Comparison of ENCODE assay signal across 17 cellular contexts in genomic region chr5:59158637-59159391, GRCh38.
"Had no signal": no experiment of that assay in that cellular context is flagged by ENCODE, and none has a peak within 500 bp of the region (broad histone marks: within the 10 kb centered on the region; RNA-seq: fewer than 3 reads in every experiment).

No MANE protein-coding gene starts in this region.

- DNase-seq: activated CD4-positive, alpha-beta T cell treated with anti-CD3 and anti-CD28 coated beads, Interleukin-2, amount 10 ng/mL, durations not matched to agents 7 days and 5 days; activated CD8-positive, alpha-beta memory T cell treated with anti-CD3 and anti-CD28 coated beads, Interleukin-2, amount 50 U/mL, for 4 hours; activated effector memory CD4-positive, alpha-beta T cell treated with Interleukin-2 at 50 U/mL for 16 hours; activated naive CD4-positive, alpha-beta T cell treated with anti-CD3 and anti-CD28 coated beads, Interleukin-2, amount 10 ng/mL, durations not matched to agents 7 days and 5 days; activated naive CD8-positive, alpha-beta T cell treated with anti-CD3 and anti-CD28 coated beads, Interleukin-2, amount 50 U/mL, for 24 hours; activated T-cell treated with anti-CD3 and anti-CD28 coated beads, Interleukin-2, amount 50 U/mL, for 4 hours; anterior cingulate cortex; colonic mucosa; midbrain; nucleus accumbens; retina; stimulated activated naive CD8-positive, alpha-beta T cell treated with anti-CD3 and anti-CD28 coated beads, Interleukin-15, amount 100 ng/mL, for 72 hours; upper lobe of left lung had no signal

- H3K9me3 Mint-ChIP-seq: activated CD4-positive, alpha-beta T cell treated with anti-CD3 and anti-CD28 coated beads, Interleukin-2, amount 10 ng/mL, durations not matched to agents 7 days and 5 days; activated naive CD4-positive, alpha-beta T cell treated with anti-CD3 and anti-CD28 coated beads, Interleukin-2, amount 10 ng/mL, durations not matched to agents 7 days and 5 days; activated naive CD8-positive, alpha-beta T cell treated with anti-CD3 and anti-CD28 coated beads, Interleukin-2, amount 50 U/mL, for 24 hours; activated T-cell treated with anti-CD3 and anti-CD28 coated beads, Interleukin-2, amount 50 U/mL, for 4 hours; brain; central memory CD8-positive, alpha-beta T cell; nephron; stimulated activated naive CD8-positive, alpha-beta T cell treated with anti-CD3 and anti-CD28 coated beads, Interleukin-15, amount 100 ng/mL, for 72 hours had no signal

- ATAC-seq: activated T-cell treated with anti-CD3 and anti-CD28 coated beads, Interleukin-2, amount 50 U/mL, for 4 hours; stimulated activated naive CD8-positive, alpha-beta T cell treated with anti-CD3 and anti-CD28 coated beads, Interleukin-15, amount 100 ng/mL, for 72 hours had no signal

- H3K27me3 Mint-ChIP-seq: activated naive CD4-positive, alpha-beta T cell treated with anti-CD3 and anti-CD28 coated beads, Interleukin-2, amount 10 ng/mL, durations not matched to agents 7 days and 5 days; activated naive CD8-positive, alpha-beta T cell treated with anti-CD3 and anti-CD28 coated beads, Interleukin-2, amount 50 U/mL, for 24 hours; central memory CD8-positive, alpha-beta T cell; stimulated activated naive CD8-positive, alpha-beta T cell treated with anti-CD3 and anti-CD28 coated beads, Interleukin-15, amount 100 ng/mL, for 72 hours had no signal

- H3K4me1 ChIP-seq: colonic mucosa, upper lobe of left lung had no signal

- H3K4me3 Mint-ChIP-seq: activated CD4-positive, alpha-beta T cell treated with anti-CD3 and anti-CD28 coated beads, Interleukin-2, amount 10 ng/mL, durations not matched to agents 7 days and 5 days; activated naive CD4-positive, alpha-beta T cell treated with anti-CD3 and anti-CD28 coated beads, Interleukin-2, amount 10 ng/mL, durations not matched to agents 7 days and 5 days; activated naive CD8-positive, alpha-beta T cell treated with anti-CD3 and anti-CD28 coated beads, Interleukin-2, amount 50 U/mL, for 24 hours; activated T-cell treated with anti-CD3 and anti-CD28 coated beads, Interleukin-2, amount 50 U/mL, for 4 hours; brain; central memory CD8-positive, alpha-beta T cell; nephron; stimulated activated naive CD8-positive, alpha-beta T cell treated with anti-CD3 and anti-CD28 coated beads, Interleukin-15, amount 100 ng/mL, for 72 hours had no signal

- H3K36me3 ChIP-seq: colonic mucosa, upper lobe of left lung had no signal

- H3K27ac ChIP-seq: colonic mucosa, upper lobe of left lung had no signal

- H3K27me3 ChIP-seq: colonic mucosa, upper lobe of left lung had no signal

- H3K9me3 ChIP-seq: colonic mucosa, upper lobe of left lung had no signal

- H3K27ac Mint-ChIP-seq: activated CD4-positive, alpha-beta T cell treated with anti-CD3 and anti-CD28 coated beads, Interleukin-2, amount 10 ng/mL, durations not matched to agents 7 days and 5 days; activated naive CD4-positive, alpha-beta T cell treated with anti-CD3 and anti-CD28 coated beads, Interleukin-2, amount 10 ng/mL, durations not matched to agents 7 days and 5 days; nephron had no signal

- H3K4me1 Mint-ChIP-seq: central memory CD8-positive, alpha-beta T cell had no signal

- H3K4me3 ChIP-seq: colonic mucosa, skin epidermis, upper lobe of left lung had no signal

- H3K36me3 Mint-ChIP-seq: brain had no signal
